In the genomic region with DNA sequence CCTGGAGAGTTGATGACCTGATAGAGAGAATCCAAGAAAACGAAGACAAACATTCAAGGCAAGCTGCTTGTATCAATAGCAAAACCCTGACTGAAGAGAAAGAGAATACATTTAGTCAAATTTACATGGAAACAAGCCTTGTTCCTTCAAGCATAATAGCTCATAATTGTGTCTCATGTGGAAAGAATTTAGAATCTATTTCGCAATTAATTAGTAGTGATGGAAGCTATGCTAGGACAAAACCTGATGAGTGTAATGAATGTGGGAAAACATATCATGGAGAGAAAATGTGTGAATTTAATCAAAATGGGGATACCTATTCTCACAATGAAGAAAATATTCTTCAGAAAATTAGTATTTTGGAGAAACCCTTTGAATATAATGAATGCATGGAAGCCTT, we compare ENCODE assay signal across 3 cellular contexts.
TF ChIP-seq lines count a peak whose summit lies in the region.

No MANE protein-coding gene starts in this region.

TF ChIP-seq in HepG2, 621 proteins besides CTCF, POLR2A, EP300 and RAD21:
- TF ChIP-seq CEBPB (IDR thresholded peaks at IDR 0.05; ENCODE audit: borderline replicate concordance, low read depth, low read length) (peak; percentile 68; the same call in 1 of the 2 replicates), ZNF720 (CRISPR knock-in tag; IDR thresholded peaks at IDR 0.05) (no peak), SMC3 (IDR thresholded peaks at IDR 0.05; ENCODE audit: low read length) (peak; percentile 2; the same call in 1 of the 2 replicates)

TF ChIP-seq in K562, 482 proteins besides CTCF, POLR2A, EP300 and RAD21:
- TF ChIP-seq SAFB (IDR thresholded peaks at IDR 0.05; ENCODE audit: borderline replicate concordance, low read depth, low read length) (no peak), CEBPG (CRISPR knock-in tag; IDR thresholded peaks at IDR 0.05) (no peak), CEBPG (tag; conservative IDR thresholded peaks at IDR 0.05 in 1 of 2, IDR thresholded peaks at IDR 0.05 in 1 of 2) (peak in 1 of 2 experiments; percentile 74; a peak in 2 of 4 replicates), CEBPB (tag; IDR thresholded peaks at IDR 0.05) (peak; percentile 72), SFPQ (IDR thresholded peaks at IDR 0.05; ENCODE audit: low read depth, low read length) (no peak)

TF ChIP-seq in liver, 16 proteins besides CTCF, POLR2A, EP300 and RAD21:
- TF ChIP-seq EGR1 (IDR thresholded peaks at IDR 0.05; ENCODE audit: low read depth in 2 of 2) (no peak), TAF1 (conservative IDR thresholded peaks at IDR 0.05) (no peak), RXRA (IDR thresholded peaks at IDR 0.05) (no peak)
